Comparison of ENCODE assay signal across 25 cellular contexts in the genomic region with DNA sequence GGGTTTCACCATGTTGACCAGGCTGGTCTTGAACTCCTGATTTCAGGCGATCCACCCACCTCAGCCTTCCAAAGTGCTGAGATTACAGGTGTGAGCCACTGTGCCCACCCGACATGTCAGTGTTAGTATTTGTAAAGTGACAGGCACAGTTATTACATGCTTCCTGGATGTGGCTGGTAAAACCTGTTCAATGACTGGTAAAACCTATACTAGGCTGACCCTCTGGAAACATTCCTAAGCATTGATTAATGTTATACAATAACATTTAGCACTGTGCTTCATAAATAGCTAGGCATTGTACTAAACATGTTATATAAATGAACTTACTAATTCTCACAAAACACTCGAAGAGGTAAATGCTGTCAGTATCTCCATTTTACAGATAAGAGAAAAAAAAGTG. TPM values are rescaled to one million over a fixed set of nuclear protein-coding genes. Genes with fewer than 3 reads are reported as not detected.
DNase-seq lines count a peak whose midpoint lies in the region; ATAC-seq and TF ChIP-seq lines count a peak whose summit lies in the region.
"Had no signal": no experiment of that assay in that cellular context is flagged by ENCODE, and none has a peak within 500 bp of the region (broad histone marks: within the 10 kb centered on the region; RNA-seq: fewer than 3 reads in every experiment).

No MANE protein-coding gene starts in this region.

- H3K9me3 Mint-ChIP-seq in Calu3 (ENCODE audit: low read depth, unreplicated experiment): no peaks in the 10 kb centered on the region
- H3K9me3 Mint-ChIP-seq: CD4-positive, alpha-beta memory T cell had no signal

- peaks cover 29% of the 10 kb centered on the region for H3K4me1 Mint-ChIP-seq in Calu3 (ENCODE audit: low read depth, unreplicated experiment)

- H3K27ac ChIP-seq in VCaP: peak overlapping the region; percentile 83
- peak overlapping the region; percentile 48 for H3K27ac ChIP-seq in epithelial cell of prostate
- H3K27ac ChIP-seq in ascending aorta: no peak overlapping the region
- H3K27ac ChIP-seq: GM23248, Peyer's patch had no signal

- no peaks in the 10 kb centered on the region for H3K27me3 ChIP-seq in ascending aorta
- H3K27me3 ChIP-seq: Peyer's patch had no signal

- peak; percentile 34 for DNase-seq in Calu3
- DNase-seq in HT-29 (ENCODE audit: low spot score): peak; percentile 51
- DNase-seq in epithelial cell of prostate (ENCODE audit: low read depth, low spot score): peak; percentile 63
- no peak for DNase-seq in NCI-H2171 treated with DMSO at 0.1 percent for 48 hours (lab: John Stamatoyannopoulos, UW)
- no peak for DNase-seq in hippocampal formation (lab: John Stamatoyannopoulos, UW)
- DNase-seq in ascending aorta (ENCODE audit: low spot score in 2 of 2): no peak
- DNase-seq: Caco-2; CD4-positive, alpha-beta memory T cell; DMS 273 treated with DMSO at 0.1 percent for 48 hours; DMS79 treated with DMSO at 0.1 percent for 48 hours; GM23248; H7; KBM-7; MM.1S; NCI-H2029 treated with DMSO at 0.1 percent for 48 hours; NCI-H2227 treated with DMSO at 0.1 percent for 48 hours; NCI-H526 treated with DMSO at 0.1 percent for 48 hours; Peyer's patch; SK-N-SH; SW 1271 had no signal

- intact Hi-C loops in Calu3 (cut with micrococcal nuclease; ENCODE audit: unreplicated experiment): no loop called here
- intact Hi-C loops in ascending aorta (cut with DNase I): loop anchor here (10.0 kb wide), 1 partner anchor 193 kb away; no protein-coding TSS in a partner anchor

- peak overlapping the region; percentile 60 for H3K27ac Mint-ChIP-seq in Calu3 (ENCODE audit: unreplicated experiment)
- H3K27ac Mint-ChIP-seq: CD4-positive, alpha-beta memory T cell had no signal

- H3K9me3 ChIP-seq in ascending aorta: no peaks in the 10 kb centered on the region
- H3K9me3 ChIP-seq: A549, Caco-2, Peyer's patch, SK-N-SH had no signal

- H3K4me3 Mint-ChIP-seq in Calu3 (ENCODE audit: low read depth, unreplicated experiment): no peak overlapping the region
- H3K4me3 Mint-ChIP-seq: CD4-positive, alpha-beta memory T cell had no signal

- ATAC-seq in HG02763 (IDR thresholded peaks at IDR 0.05; ENCODE audit: unreplicated experiment): no peak

- CTCF ChIA-PET in Calu3 (lab: Charles Lee): interaction anchor here (0.9 to 1.5 kb wide), 3 partner anchors 159 to 192 kb away, joined by 3 to 4 read pairs (median 3); no protein-coding TSS in a partner anchor

- no peaks in the 10 kb centered on the region for H3K36me3 Mint-ChIP-seq in Calu3 (ENCODE audit: insufficient read depth, unreplicated experiment)
- H3K36me3 Mint-ChIP-seq: CD4-positive, alpha-beta memory T cell had no signal

- H3K4me3 ChIP-seq in ascending aorta: no peak overlapping the region
- H3K4me3 ChIP-seq: A549, GM23248, Peyer's patch had no signal

- BruUV-seq in Calu3 (replicated peaks; lab: Mats Ljungman, UMichigan): no TSS peak

- TF ChIP-seq CTCF in Calu3 (IDR thresholded peaks at IDR 0.05; ENCODE audit: unreplicated experiment): no peak
- TF ChIP-seq CTCF in VCaP (conservative IDR thresholded peaks at IDR 0.05): no peak
- TF ChIP-seq CTCF in ascending aorta (IDR thresholded peaks at IDR 0.05): no peak

- H3K27me3 Mint-ChIP-seq in Calu3 (ENCODE audit: unreplicated experiment): no peaks in the 10 kb centered on the region

- H3K4me1 ChIP-seq in ascending aorta: no peaks in the 10 kb centered on the region
- H3K4me1 ChIP-seq: Peyer's patch had no signal

- no peaks in the 10 kb centered on the region for H3K36me3 ChIP-seq in ascending aorta
- H3K36me3 ChIP-seq: Peyer's patch had no signal

RNA-seq across cellular contexts. Expression of a gene that starts 20.9 kb away (rescaled TPM):
- total RNA-seq in Calu3 (2022) (2.7 and 3.5 TPM in 2 replicates), ascending aorta (1.3 TPM)
- total RNA-seq in HT-29 (2014; rRNA removed; shearing (Covaris generic)): 0.26 and 0.28 TPM in 2 replicates

RNA-seq across cellular contexts. Expression of a gene that starts 23.3 kb away (rescaled TPM):
- total RNA-seq in Calu3 (2022) (not detected in 2 replicates), ascending aorta (not detected)
- total RNA-seq in HT-29 (2014; rRNA removed; shearing (Covaris generic)): not detected in 2 replicates
- total RNA-seq: Caco-2, GM23248, LHCN-M2, NCI-H460 had no signal

Comparison
In these comparisons a context has a peak if more than half of its experiments do, and no peak if none do; other contexts are left out.
1. DNase-seq: peak in Calu3 (single experiment), HT-29 (single experiment) and epithelial cell of prostate (single experiment); none in NCI-H2171 treated with DMSO at 0.1 percent for 48 hours (single experiment), hippocampal formation (0 of 2) and ascending aorta (0 of 2).
2. H3K27ac ChIP-seq: peak in VCaP (single experiment) and epithelial cell of prostate (single experiment); none in ascending aorta (0 of 2).